In the genomic region with DNA sequence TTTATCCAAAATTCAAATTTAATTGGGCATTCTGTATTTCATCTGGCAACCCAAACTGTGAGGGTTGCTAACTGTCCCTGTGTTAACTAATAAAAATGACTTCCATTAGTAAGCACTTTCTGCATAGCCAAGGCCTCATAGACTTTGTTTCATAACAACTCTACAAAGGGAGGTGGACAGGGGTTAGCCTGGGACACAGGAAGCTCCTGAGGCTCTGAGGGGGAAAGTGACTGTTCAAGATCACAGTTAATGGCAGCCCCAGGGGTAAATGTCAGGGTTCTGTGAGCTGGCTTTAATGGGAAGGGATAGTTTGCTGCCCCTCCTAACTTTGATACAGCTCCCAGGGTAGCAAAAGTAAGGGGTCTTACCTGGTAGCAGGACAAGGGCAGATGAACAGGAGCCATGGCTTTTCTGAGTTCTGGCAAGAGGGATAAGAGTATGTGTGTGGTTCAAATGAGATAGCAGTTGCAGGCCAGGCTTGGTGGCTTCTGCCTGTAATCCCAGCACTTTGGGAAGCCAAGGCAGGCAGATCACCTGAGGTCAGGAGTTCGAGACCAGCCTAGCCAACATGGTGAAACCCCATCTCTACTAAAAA, we compare ENCODE assay signal across 20 cellular contexts. TPM values are rescaled to one million over a fixed set of nuclear protein-coding genes. Genes with fewer than 3 reads are reported as not detected.
DNase-seq lines count a peak whose midpoint lies in the region; ATAC-seq, FAIRE-seq and TF ChIP-seq lines count a peak whose summit lies in the region.
"Had no signal": no experiment of that assay in that cellular context is flagged by ENCODE, and none has a peak within 500 bp of the region (broad histone marks: within the 10 kb centered on the region; RNA-seq: fewer than 3 reads in every experiment).

No MANE protein-coding gene starts in this region.

- no peaks in the 10 kb centered on the region for H3K27me3 Mint-ChIP-seq in activated CD8-positive, alpha-beta memory T cell treated with anti-CD3 and anti-CD28 coated beads, Interleukin-2, amount 10 ng/mL, durations not matched to agents 7 days and 5 days
- H3K27me3 Mint-ChIP-seq in mesothelial cell of epicardium (ENCODE audit: low read depth), result no peaks in the 10 kb centered on the region
- H3K27me3 Mint-ChIP-seq: naive thymus-derived CD4-positive, alpha-beta T cell had no signal

- FAIRE-seq in urothelium cell line (lab: Jason Lieb, UNC), result no peak

- H3K4me3 ChIP-seq in RWPE2 (ENCODE audit: severe bottlenecking) (no peak overlapping the region), fibroblast of mammary gland (ENCODE audit: control insufficient read depth, low read depth, low read length) (no peak overlapping the region)

- TF ChIP-seq CTCF in RWPE2 (IDR thresholded peaks at IDR 0.05; ENCODE audit: poor library complexity, severe bottlenecking), result no peak
- TF ChIP-seq CTCF in fibroblast of mammary gland (conservative IDR thresholded peaks at IDR 0.05; ENCODE audit: control insufficient read depth, insufficient read depth, low read depth, low read length), result no peak
- no peak for TF ChIP-seq CTCF in mesothelial cell of epicardium (IDR thresholded peaks at IDR 0.05; ENCODE audit: unreplicated experiment)

- no peaks in the 10 kb centered on the region for H3K9me3 Mint-ChIP-seq in activated CD8-positive, alpha-beta memory T cell treated with anti-CD3 and anti-CD28 coated beads, Interleukin-2, amount 10 ng/mL, durations not matched to agents 7 days and 5 days (ENCODE audit: low read depth)
- H3K9me3 Mint-ChIP-seq in mesothelial cell of epicardium, result no peaks in the 10 kb centered on the region
- H3K9me3 Mint-ChIP-seq: naive thymus-derived CD4-positive, alpha-beta T cell had no signal

- peaks cover 2% of the 10 kb centered on the region for H3K4me1 ChIP-seq in RWPE2 (ENCODE audit: insufficient read depth, poor library complexity, severe bottlenecking)

- H3K9me3 ChIP-seq in RWPE2 (ENCODE audit: severe bottlenecking), result no peaks in the 10 kb centered on the region
- H3K9me3 ChIP-seq: Caco-2 had no signal

- H3K4me3 Mint-ChIP-seq in activated CD8-positive, alpha-beta memory T cell treated with anti-CD3 and anti-CD28 coated beads, Interleukin-2, amount 10 ng/mL, durations not matched to agents 7 days and 5 days, result no peak overlapping the region
- H3K4me3 Mint-ChIP-seq in mesothelial cell of epicardium, result no peak overlapping the region
- H3K4me3 Mint-ChIP-seq: naive thymus-derived CD4-positive, alpha-beta T cell had no signal

- ATAC-seq in activated CD8-positive, alpha-beta memory T cell treated with anti-CD3 and anti-CD28 coated beads, Interleukin-2, amount 10 ng/mL, durations not matched to agents 7 days and 5 days, result no peak
- ATAC-seq in RWPE2 (ENCODE audit: low read depth), result 0 out of 3 replicates have a peak, but pooled peaks have one; percentile 35
- ATAC-seq: left ventricle myocardium superior; naive thymus-derived CD4-positive, alpha-beta T cell had no signal

- no peak for DNase-seq in activated CD8-positive, alpha-beta memory T cell treated with anti-CD3 and anti-CD28 coated beads, Interleukin-2, amount 10 ng/mL, durations not matched to agents 7 days and 5 days
- no peak for DNase-seq in activated CD8-positive, alpha-beta memory T cell treated with anti-CD3 and anti-CD28 coated beads, Interleukin-2, amount 50 U/mL, for 48 hours
- DNase-seq in RWPE2 (ENCODE audit: low spot score), result no peak
- peak; percentile 53 for DNase-seq in fibroblast of mammary gland (ENCODE audit: low read depth)
- DNase-seq in urothelium cell line (ENCODE audit: low spot score), result peak; percentile 12
- no peak for DNase-seq in NCI-H2081 treated with DMSO at 0.1 percent for 48 hours (lab: John Stamatoyannopoulos, UW)
- no peak for DNase-seq in mesothelial cell of epicardium (ENCODE audit: low spot score in 2 of 2, unreplicated experiment in 2 of 2)
- DNase-seq in OCI-M1 (lab: John Stamatoyannopoulos, UW), result no peak
- DNase-seq: activated gamma-delta T cell treated with Interleukin-2 at 50 U/mL for 16 hours; brain microvascular endothelial cell; Caco-2; GOT3; left ventricle myocardium superior; naive thymus-derived CD4-positive, alpha-beta T cell; NCI-H1092 treated with DMSO at 0.1 percent for 48 hours; NCI-H2227 treated with DMSO at 0.1 percent for 48 hours; WERI-Rb-1 had no signal

- no peaks in the 10 kb centered on the region for H3K36me3 ChIP-seq in RWPE2 (ENCODE audit: low read depth)
- H3K36me3 ChIP-seq: brain microvascular endothelial cell, WERI-Rb-1 had no signal

- H3K4me1 Mint-ChIP-seq in activated CD8-positive, alpha-beta memory T cell treated with anti-CD3 and anti-CD28 coated beads, Interleukin-2, amount 10 ng/mL, durations not matched to agents 7 days and 5 days, result peaks cover 38% of the 10 kb centered on the region
- peaks cover 8% of the 10 kb centered on the region for H3K4me1 Mint-ChIP-seq in mesothelial cell of epicardium

- peaks cover 41% of the 10 kb centered on the region for H3K36me3 Mint-ChIP-seq in activated CD8-positive, alpha-beta memory T cell treated with anti-CD3 and anti-CD28 coated beads, Interleukin-2, amount 10 ng/mL, durations not matched to agents 7 days and 5 days
- H3K36me3 Mint-ChIP-seq in mesothelial cell of epicardium, result peaks cover 5% of the 10 kb centered on the region

- CTCF ChIA-PET in activated CD8-positive, alpha-beta memory T cell treated with anti-CD3 and anti-CD28 coated beads, Interleukin-2, amount 10 ng/mL, durations not matched to agents 7 days and 5 days (lab: Charles Lee), result interaction anchor here (1.1 to 3.7 kb wide), 4 partner anchors 9 to 16 kb away, joined by 3 to 10 read pairs (median 8); a partner anchor contains a TSS

- H3K27me3 ChIP-seq in RWPE2 (ENCODE audit: insufficient read depth, poor library complexity, severe bottlenecking), result no peaks in the 10 kb centered on the region
- H3K27me3 ChIP-seq: brain microvascular endothelial cell had no signal

- peak overlapping the region; percentile 45 for H3K27ac Mint-ChIP-seq in activated CD8-positive, alpha-beta memory T cell treated with anti-CD3 and anti-CD28 coated beads, Interleukin-2, amount 10 ng/mL, durations not matched to agents 7 days and 5 days
- no peak overlapping the region for H3K27ac Mint-ChIP-seq in mesothelial cell of epicardium

- no peak overlapping the region for H3K27ac ChIP-seq in RWPE2 (ENCODE audit: poor library complexity, severe bottlenecking)
- H3K27ac ChIP-seq: brain microvascular endothelial cell, WERI-Rb-1 had no signal

RNA-seq across cellular contexts. Expression of a gene that starts 2.2 kb away (rescaled TPM):
- total RNA-seq in activated CD8-positive, alpha-beta memory T cell treated with anti-CD3 and anti-CD28 coated beads, Interleukin-2, amount 10 ng/mL, durations not matched to agents 7 days and 5 days, result 1 to 10 TPM; 6.4 to 6.7 TPM
- total RNA-seq in mesothelial cell of epicardium, result not detected in 3 replicates
- total RNA-seq: A673, Caco-2, left ventricle myocardium superior, pulmonary artery endothelial cell, temporal lobe had no signal

RNA-seq across cellular contexts. Expression of a gene that starts 13.7 kb away (rescaled TPM):
- 1,000 to 10,000 TPM in 1 of 2 experiments, 100 to 1,000 TPM in 1; 973 to 1,249 TPM for total RNA-seq in activated CD8-positive, alpha-beta memory T cell treated with anti-CD3 and anti-CD28 coated beads, Interleukin-2, amount 10 ng/mL, durations not matched to agents 7 days and 5 days
- total RNA-seq in mesothelial cell of epicardium, result not detected in 3 replicates
- total RNA-seq: A673, Caco-2, temporal lobe had no signal

RNA-seq across cellular contexts. Expression of a gene that starts 57.2 kb away (rescaled TPM):
- 100 to 1,000 TPM; 333 to 366 TPM for total RNA-seq in activated CD8-positive, alpha-beta memory T cell treated with anti-CD3 and anti-CD28 coated beads, Interleukin-2, amount 10 ng/mL, durations not matched to agents 7 days and 5 days
- 218 to 235 TPM (median 225 TPM) in 3 replicates for total RNA-seq in mesothelial cell of epicardium

Comparison
In these comparisons a context has a peak if more than half of its experiments do, and no peak if none do; other contexts are left out.
1. DNase-seq: peak in fibroblast of mammary gland (single experiment) and urothelium cell line (single experiment); none in activated CD8-positive, alpha-beta memory T cell treated with anti-CD3 and anti-CD28 coated beads, Interleukin-2, amount 10 ng/mL, durations not matched to agents 7 days and 5 days (single experiment), activated CD8-positive, alpha-beta memory T cell treated with anti-CD3 and anti-CD28 coated beads, Interleukin-2, amount 50 U/mL, for 48 hours (single experiment), RWPE2 (single experiment), NCI-H2081 treated with DMSO at 0.1 percent for 48 hours (single experiment), mesothelial cell of epicardium (0 of 2) and OCI-M1 (single experiment).
2. RNA of a gene that starts 13.7 kb away (total RNA-seq): 973 to 1,249 TPM in activated CD8-positive, alpha-beta memory T cell treated with anti-CD3 and anti-CD28 coated beads, Interleukin-2, amount 10 ng/mL, durations not matched to agents 7 days and 5 days; not detected in mesothelial cell of epicardium; every median in the first group is over 100 times any median in the second.